In genomic region chr7:92767427-92767826, GRCh38 we compare ENCODE assay signal across 14 cellular contexts.
DNase-seq lines count a peak whose midpoint lies in the region; ATAC-seq and TF ChIP-seq lines count a peak whose summit lies in the region.
"Had no signal": no experiment of that assay in that cellular context is flagged by ENCODE, and none has a peak within 500 bp of the region (broad histone marks: within the 10 kb centered on the region; RNA-seq: fewer than 3 reads in every experiment).

No MANE protein-coding gene starts in this region.

- no peak for TF ChIP-seq POLR2A in gastroesophageal sphincter (IDR thresholded peaks at IDR 0.05)
- TF ChIP-seq POLR2A in vagina (IDR thresholded peaks at IDR 0.05): no peak

- H3K9me2 ChIP-seq in SK-N-SH: no peaks in the 10 kb centered on the region

- H3K36me3 ChIP-seq in SK-N-SH (replicated peaks in 1 of 2; ENCODE audit: control insufficient read depth in 1 of 2, insufficient read depth in 2 of 2, low read length in 1 of 2): peaks cover 29 to 43% of the 10 kb centered on the region in 2 experiments
- H3K36me3 ChIP-seq in gastroesophageal sphincter: no peaks in the 10 kb centered on the region
- H3K36me3 ChIP-seq in vagina: no peaks in the 10 kb centered on the region
- H3K36me3 ChIP-seq: uterus had no signal

- intact Hi-C loops in vagina (cut with DNase I): no loop called here

- H3K9me3 ChIP-seq in SK-N-SH (no peaks in the 10 kb centered on the region), gastroesophageal sphincter (no peaks in the 10 kb centered on the region), vagina (no peaks in the 10 kb centered on the region)
- H3K9me3 ChIP-seq: uterus had no signal

- peak overlapping the region in 1 of 2 donors; percentile 65 for H3K4me3 Mint-ChIP-seq in stimulated activated naive CD8-positive, alpha-beta T cell treated with anti-CD3 and anti-CD28 coated beads, Interleukin-15, amount 100 ng/mL, for 72 hours
- H3K4me3 Mint-ChIP-seq: nephron progenitor cell had no signal

- H3K4me1 ChIP-seq in SK-N-SH (ENCODE audit: control insufficient read depth in 1 of 2, insufficient read depth in 2 of 2, low read depth in 1 of 2, low read length in 1 of 2): peaks cover 61 to 72% of the 10 kb centered on the region in 2 experiments
- peaks cover 9 to 49% (median 25%) of the 10 kb centered on the region in 3 donors for H3K4me1 ChIP-seq in gastroesophageal sphincter
- peaks cover 25% of the 10 kb centered on the region for H3K4me1 ChIP-seq in vagina

- POLR2A ChIA-PET in SK-N-SH (lab: Yijun Ruan, JAX): interaction anchor here (0.5 to 1.8 kb wide), 3 partner anchors 65 to 339 kb away, joined by 3 to 9 read pairs (median 3); no protein-coding TSS in a partner anchor

- H4K20me1 ChIP-seq in SK-N-SH (ENCODE audit: insufficient read depth): no peaks in the 10 kb centered on the region; the same call in 1 of the 2 replicates

- no peaks in the 10 kb centered on the region for H3K27me3 Mint-ChIP-seq in stimulated activated naive CD8-positive, alpha-beta T cell treated with anti-CD3 and anti-CD28 coated beads, Interleukin-15, amount 100 ng/mL, for 72 hours

- peak; percentile 21 for ATAC-seq in stimulated activated naive CD8-positive, alpha-beta T cell treated with anti-CD3 and anti-CD28 coated beads, Interleukin-15, Interleukin-2, amounts not matched to agents 100 U/mL and 50 U/mL, for 24 hours
- ATAC-seq in stimulated activated naive CD8-positive, alpha-beta T cell treated with anti-CD3 and anti-CD28 coated beads, Interleukin-15, amount 100 ng/mL, for 72 hours: no peak
- ATAC-seq in gastroesophageal sphincter (no peak), GM19023 (IDR thresholded peaks at IDR 0.05; ENCODE audit: unreplicated experiment) (no peak)

- TF ChIP-seq CTCF in SK-N-SH (IDR thresholded peaks at IDR 0.05) (peak; percentile 46), gastroesophageal sphincter (IDR thresholded peaks at IDR 0.05) (no peak), vagina (IDR thresholded peaks at IDR 0.05) (no peak)

- H2AFZ ChIP-seq in SK-N-SH (ENCODE audit: low read depth): no peak overlapping the region

- H3F3A ChIP-seq in SK-N-SH (replicated peaks; ENCODE audit: insufficient read depth): peaks cover 66% of the 10 kb centered on the region

- H3K27ac Mint-ChIP-seq in stimulated activated naive CD8-positive, alpha-beta T cell treated with anti-CD3 and anti-CD28 coated beads, Interleukin-15, amount 100 ng/mL, for 72 hours: peak overlapping the region in 1 of 2 donors; percentile 97
- H3K27ac Mint-ChIP-seq: nephron progenitor cell had no signal

- TF ChIP-seq EP300 in SK-N-SH (IDR thresholded peaks at IDR 0.05; ENCODE audit: borderline replicate concordance in 1 of 2, low read depth in 1 of 2, low read length in 1 of 2) (no peak), gastroesophageal sphincter (IDR thresholded peaks at IDR 0.05) (no peak)

- H3K9ac ChIP-seq in SK-N-SH: peak overlapping the region; percentile 58; the same call in 1 of the 2 replicates

- peak; percentile 47 for TF ChIP-seq RAD21 in SK-N-SH (IDR thresholded peaks at IDR 0.05; ENCODE audit: low read length)

- H3K27ac ChIP-seq in SK-N-SH (ENCODE audit: low read depth in 2 of 2, low read length in 1 of 2): peak overlapping the region; percentile 95 to 99
- peak overlapping the region; percentile 79 to 86 (median 84) for H3K27ac ChIP-seq in gastroesophageal sphincter
- H3K27ac ChIP-seq in vagina: peak overlapping the region; percentile 46

- peaks cover 62% of the 10 kb centered on the region for H3K4me1 Mint-ChIP-seq in stimulated activated naive CD8-positive, alpha-beta T cell treated with anti-CD3 and anti-CD28 coated beads, Interleukin-15, amount 100 ng/mL, for 72 hours

- no peak for DNase-seq in stimulated activated naive CD8-positive, alpha-beta T cell treated with anti-CD3 and anti-CD28 coated beads, Interleukin-15, Interleukin-2, amounts not matched to agents 100 U/mL and 50 U/mL, for 24 hours
- no peak for DNase-seq in stimulated activated naive CD8-positive, alpha-beta T cell treated with anti-CD3 and anti-CD28 coated beads, Interleukin-15, amount 100 ng/mL, for 72 hours
- DNase-seq in SK-N-SH (no peak), vagina (ENCODE audit: extremely low spot score in 2 of 2) (no peak)
- DNase-seq in activated CD4-positive, CD25-positive, alpha-beta regulatory T cell treated with anti-CD3 and anti-CD28 coated beads, Interleukin-2, amount 50 U/mL, for 72 hours: no peak
- no peak for DNase-seq in central memory CD4-positive, alpha-beta T cell
- DNase-seq: activated CD4-positive, CD25-positive, alpha-beta regulatory T cell; NCI-H1694 treated with DMSO at 0.1 percent for 48 hours; nephron progenitor cell; OCI-M1; stimulated activated CD4-positive, alpha-beta T cell treated with anti-CD3 and anti-CD28 coated beads, Interleukin-4, amount 100 ng/mL, for 24 hours; uterus had no signal

- H3K79me2 ChIP-seq in SK-N-SH (ENCODE audit: insufficient read depth): peaks cover 99% of the 10 kb centered on the region

- H3K4me3 ChIP-seq in SK-N-SH (ENCODE audit: low read depth in 2 of 2, low read length in 1 of 2) (no peak overlapping the region), gastroesophageal sphincter (no peak overlapping the region), vagina (no peak overlapping the region)
- H3K4me3 ChIP-seq: uterus had no signal

- peak overlapping the region; percentile 53 for H3K4me2 ChIP-seq in SK-N-SH

- H3K9me3 Mint-ChIP-seq in stimulated activated naive CD8-positive, alpha-beta T cell treated with anti-CD3 and anti-CD28 coated beads, Interleukin-15, amount 100 ng/mL, for 72 hours: no peaks in the 10 kb centered on the region
- H3K9me3 Mint-ChIP-seq: nephron progenitor cell had no signal

- H3K27me3 ChIP-seq in SK-N-SH (ENCODE audit: insufficient read depth) (no peaks in the 10 kb centered on the region), gastroesophageal sphincter (no peaks in the 10 kb centered on the region), vagina (no peaks in the 10 kb centered on the region)
- H3K27me3 ChIP-seq: uterus had no signal

- CTCF ChIA-PET in SK-N-SH (lab: Yijun Ruan, JAX): interaction anchor here (0.9 to 5.6 kb wide), 11 partner anchors 8 to 154 kb away, joined by 3 to 73 read pairs (median 6); no protein-coding TSS in a partner anchor

TF ChIP-seq in SK-N-SH, 30 proteins besides CTCF, POLR2A, EP300 and RAD21 (continues in another document):
- TF ChIP-seq JUND (IDR thresholded peaks at IDR 0.05) (peak; percentile 40), RFX5 (IDR thresholded peaks at IDR 0.05; ENCODE audit: low read length) (no peak), SMC3 (IDR thresholded peaks at IDR 0.05; ENCODE audit: low read depth, low read length) (peak; percentile 24; the same call in 1 of the 2 replicates), FOSL2 (IDR thresholded peaks at IDR 0.05; ENCODE audit: borderline replicate concordance, low read depth) (peak; percentile 57; the same call in 1 of the 2 replicates), EZH2phosphoT487 (IDR thresholded peaks at IDR 0.05; ENCODE audit: borderline replicate concordance, low read depth) (no peak), YY1 (IDR thresholded peaks at IDR 0.05; ENCODE audit: low read depth) (no peak), SIN3A (IDR thresholded peaks at IDR 0.05; ENCODE audit: borderline replicate concordance, low read depth, low read length) (no peak; the same call in 1 of the 2 replicates), MAX (IDR thresholded peaks at IDR 0.05; ENCODE audit: low read depth) (peak; percentile 28; the same call in 1 of the 2 replicates), ZBTB33 (IDR thresholded peaks at IDR 0.05; ENCODE audit: borderline replicate concordance, low read depth) (no peak), RXRA (IDR thresholded peaks at IDR 0.05; ENCODE audit: borderline replicate concordance, low read depth) (no peak), REST (IDR thresholded peaks at IDR 0.05; ENCODE audit: low read depth, low read length) (no peak)

Comparison
In these comparisons a context has a peak if more than half of its experiments do, and no peak if none do; other contexts are left out.
1. H3K27ac ChIP-seq: peak in every context shown above with its lines; median percentile 97 in SK-N-SH; 84 in gastroesophageal sphincter; 46 in vagina.